2 cellular contexts compared by ENCODE assay signal in the genomic region with DNA sequence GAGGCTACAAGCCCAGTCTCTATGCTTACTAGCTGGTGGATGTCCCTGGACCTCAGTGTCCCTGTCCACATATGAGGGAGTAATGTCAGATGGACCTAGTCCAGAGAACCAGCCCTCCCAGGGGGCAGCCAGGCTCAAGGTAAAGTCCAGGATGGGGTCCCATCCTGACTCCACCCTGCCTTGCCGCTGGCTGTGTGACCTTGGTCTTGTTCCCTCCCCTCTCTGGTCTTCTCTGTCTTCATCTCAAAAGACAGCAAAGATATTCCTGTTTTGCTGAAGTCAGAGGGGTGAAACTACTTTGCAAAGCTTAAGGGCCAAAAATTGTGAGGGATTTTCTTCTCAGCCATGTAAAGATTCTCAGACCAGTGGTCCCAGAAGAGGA.
A peak's percentile ranks its signal among the peaks of the same experiment; 100 is the strongest.
TF ChIP-seq lines count a peak whose summit lies in the region.

No MANE protein-coding gene starts in this region.

TF ChIP-seq in HepG2, 621 proteins besides CTCF, POLR2A, EP300 and RAD21:
- TF ChIP-seq TCF7L2 (IDR thresholded peaks at IDR 0.05; ENCODE audit: low read depth, low read length) (no peak), ZNF768 (CRISPR knock-in tag; IDR thresholded peaks at IDR 0.05) (peak; percentile 88), ZNF598 (CRISPR knock-in tag; IDR thresholded peaks at IDR 0.05; ENCODE audit: borderline replicate concordance) (no peak), ZNF678 (CRISPR knock-in tag; IDR thresholded peaks at IDR 0.05) (no peak)
- TF ChIP-seq, protein P1, sequence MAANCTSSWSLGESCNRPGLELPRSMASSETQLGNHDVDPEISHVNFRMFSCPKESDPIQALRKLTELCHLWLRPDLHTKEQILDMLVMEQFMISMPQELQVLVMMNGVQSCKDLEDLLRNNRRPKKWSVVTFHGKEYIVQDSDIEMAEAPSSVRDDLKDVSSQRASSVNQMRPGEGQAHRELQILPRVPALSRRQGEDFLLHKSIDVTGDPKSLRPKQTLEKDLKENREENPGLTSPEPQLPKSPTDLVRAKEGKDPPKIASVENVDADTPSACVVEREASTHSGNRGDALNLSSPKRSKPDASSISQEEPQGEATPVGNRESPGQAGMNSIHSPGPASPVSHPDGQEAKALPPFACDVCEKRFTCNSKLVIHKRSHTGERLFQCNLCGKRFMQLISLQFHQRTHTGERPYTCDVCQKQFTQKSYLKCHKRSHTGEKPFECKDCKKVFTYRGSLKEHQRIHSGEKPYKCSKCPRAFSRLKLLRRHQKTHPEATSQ (CRISPR knock-in tag; IDR thresholded peaks at IDR 0.05; ENCODE audit: borderline replicate concordance) = no peak

TF ChIP-seq in SK-N-SH treated with all-trans-retinoic acid at 6 μM for 48 hours, 23 proteins besides CTCF, POLR2A, EP300 and RAD21:
- TF ChIP-seq, protein P2, sequence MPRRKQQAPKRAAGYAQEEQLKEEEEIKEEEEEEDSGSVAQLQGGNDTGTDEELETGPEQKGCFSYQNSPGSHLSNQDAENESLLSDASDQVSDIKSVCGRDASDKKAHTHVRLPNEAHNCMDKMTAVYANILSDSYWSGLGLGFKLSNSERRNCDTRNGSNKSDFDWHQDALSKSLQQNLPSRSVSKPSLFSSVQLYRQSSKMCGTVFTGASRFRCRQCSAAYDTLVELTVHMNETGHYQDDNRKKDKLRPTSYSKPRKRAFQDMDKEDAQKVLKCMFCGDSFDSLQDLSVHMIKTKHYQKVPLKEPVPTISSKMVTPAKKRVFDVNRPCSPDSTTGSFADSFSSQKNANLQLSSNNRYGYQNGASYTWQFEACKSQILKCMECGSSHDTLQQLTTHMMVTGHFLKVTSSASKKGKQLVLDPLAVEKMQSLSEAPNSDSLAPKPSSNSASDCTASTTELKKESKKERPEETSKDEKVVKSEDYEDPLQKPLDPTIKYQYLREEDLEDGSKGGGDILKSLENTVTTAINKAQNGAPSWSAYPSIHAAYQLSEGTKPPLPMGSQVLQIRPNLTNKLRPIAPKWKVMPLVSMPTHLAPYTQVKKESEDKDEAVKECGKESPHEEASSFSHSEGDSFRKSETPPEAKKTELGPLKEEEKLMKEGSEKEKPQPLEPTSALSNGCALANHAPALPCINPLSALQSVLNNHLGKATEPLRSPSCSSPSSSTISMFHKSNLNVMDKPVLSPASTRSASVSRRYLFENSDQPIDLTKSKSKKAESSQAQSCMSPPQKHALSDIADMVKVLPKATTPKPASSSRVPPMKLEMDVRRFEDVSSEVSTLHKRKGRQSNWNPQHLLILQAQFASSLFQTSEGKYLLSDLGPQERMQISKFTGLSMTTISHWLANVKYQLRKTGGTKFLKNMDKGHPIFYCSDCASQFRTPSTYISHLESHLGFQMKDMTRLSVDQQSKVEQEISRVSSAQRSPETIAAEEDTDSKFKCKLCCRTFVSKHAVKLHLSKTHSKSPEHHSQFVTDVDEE (CRISPR knock-in tag; IDR thresholded peaks at IDR 0.05) = no peak
- TF ChIP-seq ZNF8 (CRISPR knock-in tag; IDR thresholded peaks at IDR 0.05) = no peak
- TF ChIP-seq TOX (CRISPR knock-in tag; IDR thresholded peaks at IDR 0.05; ENCODE audit: borderline replicate concordance) = no peak
- TF ChIP-seq, protein P3, sequence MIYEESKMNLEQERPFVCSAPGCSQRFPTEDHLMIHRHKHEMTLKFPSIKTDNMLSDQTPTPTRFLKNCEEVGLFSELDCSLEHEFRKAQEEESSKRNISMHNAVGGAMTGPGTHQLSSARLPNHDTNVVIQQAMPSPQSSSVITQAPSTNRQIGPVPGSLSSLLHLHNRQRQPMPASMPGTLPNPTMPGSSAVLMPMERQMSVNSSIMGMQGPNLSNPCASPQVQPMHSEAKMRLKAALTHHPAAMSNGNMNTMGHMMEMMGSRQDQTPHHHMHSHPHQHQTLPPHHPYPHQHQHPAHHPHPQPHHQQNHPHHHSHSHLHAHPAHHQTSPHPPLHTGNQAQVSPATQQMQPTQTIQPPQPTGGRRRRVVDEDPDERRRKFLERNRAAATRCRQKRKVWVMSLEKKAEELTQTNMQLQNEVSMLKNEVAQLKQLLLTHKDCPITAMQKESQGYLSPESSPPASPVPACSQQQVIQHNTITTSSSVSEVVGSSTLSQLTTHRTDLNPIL (CRISPR knock-in tag; IDR thresholded peaks at IDR 0.05; ENCODE audit: low read depth) = no peak
- no peak for TF ChIP-seq ARNTL (CRISPR knock-in tag; IDR thresholded peaks at IDR 0.05; ENCODE audit: borderline replicate concordance, low read depth)
- TF ChIP-seq, protein P4, sequence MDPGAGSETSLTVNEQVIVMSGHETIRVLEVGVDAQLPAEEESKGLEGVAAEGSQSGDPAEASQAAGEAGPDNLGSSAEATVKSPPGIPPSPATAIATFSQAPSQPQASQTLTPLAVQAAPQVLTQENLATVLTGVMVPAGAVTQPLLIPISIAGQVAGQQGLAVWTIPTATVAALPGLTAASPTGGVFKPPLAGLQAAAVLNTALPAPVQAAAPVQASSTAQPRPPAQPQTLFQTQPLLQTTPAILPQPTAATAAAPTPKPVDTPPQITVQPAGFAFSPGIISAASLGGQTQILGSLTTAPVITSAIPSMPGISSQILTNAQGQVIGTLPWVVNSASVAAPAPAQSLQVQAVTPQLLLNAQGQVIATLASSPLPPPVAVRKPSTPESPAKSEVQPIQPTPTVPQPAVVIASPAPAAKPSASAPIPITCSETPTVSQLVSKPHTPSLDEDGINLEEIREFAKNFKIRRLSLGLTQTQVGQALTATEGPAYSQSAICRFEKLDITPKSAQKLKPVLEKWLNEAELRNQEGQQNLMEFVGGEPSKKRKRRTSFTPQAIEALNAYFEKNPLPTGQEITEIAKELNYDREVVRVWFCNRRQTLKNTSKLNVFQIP (CRISPR knock-in tag; IDR thresholded peaks at IDR 0.05; ENCODE audit: borderline replicate concordance, low read depth) = no peak
- no peak for TF ChIP-seq ZNF565 (CRISPR knock-in tag; conservative IDR thresholded peaks at IDR 0.05; ENCODE audit: low read depth)
- TF ChIP-seq, protein P5, sequence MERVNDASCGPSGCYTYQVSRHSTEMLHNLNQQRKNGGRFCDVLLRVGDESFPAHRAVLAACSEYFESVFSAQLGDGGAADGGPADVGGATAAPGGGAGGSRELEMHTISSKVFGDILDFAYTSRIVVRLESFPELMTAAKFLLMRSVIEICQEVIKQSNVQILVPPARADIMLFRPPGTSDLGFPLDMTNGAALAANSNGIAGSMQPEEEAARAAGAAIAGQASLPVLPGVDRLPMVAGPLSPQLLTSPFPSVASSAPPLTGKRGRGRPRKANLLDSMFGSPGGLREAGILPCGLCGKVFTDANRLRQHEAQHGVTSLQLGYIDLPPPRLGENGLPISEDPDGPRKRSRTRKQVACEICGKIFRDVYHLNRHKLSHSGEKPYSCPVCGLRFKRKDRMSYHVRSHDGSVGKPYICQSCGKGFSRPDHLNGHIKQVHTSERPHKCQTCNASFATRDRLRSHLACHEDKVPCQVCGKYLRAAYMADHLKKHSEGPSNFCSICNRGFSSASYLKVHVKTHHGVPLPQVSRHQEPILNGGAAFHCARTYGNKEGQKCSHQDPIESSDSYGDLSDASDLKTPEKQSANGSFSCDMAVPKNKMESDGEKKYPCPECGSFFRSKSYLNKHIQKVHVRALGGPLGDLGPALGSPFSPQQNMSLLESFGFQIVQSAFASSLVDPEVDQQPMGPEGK (CRISPR knock-in tag; IDR thresholded peaks at IDR 0.05; ENCODE audit: borderline replicate concordance) = no peak
- no peak for TF ChIP-seq CSDC2 (CRISPR knock-in tag; IDR thresholded peaks at IDR 0.05)
- TF ChIP-seq OSR1 (CRISPR knock-in tag; IDR thresholded peaks at IDR 0.05) = no peak
- no peak for TF ChIP-seq GLIS3 (CRISPR knock-in tag; IDR thresholded peaks at IDR 0.05)
- no peak for TF ChIP-seq BACH2 (CRISPR knock-in tag; IDR thresholded peaks at IDR 0.05; ENCODE audit: borderline replicate concordance)
- TF ChIP-seq ZNF70 (CRISPR knock-in tag; IDR thresholded peaks at IDR 0.05) = no peak
- TF ChIP-seq ISL1 (CRISPR knock-in tag; IDR thresholded peaks at IDR 0.05) = no peak
- TF ChIP-seq PPARA (CRISPR knock-in tag; IDR thresholded peaks at IDR 0.05; ENCODE audit: borderline replicate concordance) = no peak
- no peak for TF ChIP-seq ESRRG (CRISPR knock-in tag; IDR thresholded peaks at IDR 0.05)
- no peak for TF ChIP-seq TCF4 (CRISPR knock-in tag; IDR thresholded peaks at IDR 0.05; ENCODE audit: borderline replicate concordance)
- TF ChIP-seq RARB (CRISPR knock-in tag; IDR thresholded peaks at IDR 0.05) = no peak
- no peak for TF ChIP-seq SNAI2 (CRISPR knock-in tag; IDR thresholded peaks at IDR 0.05)
